In the genomic region with DNA sequence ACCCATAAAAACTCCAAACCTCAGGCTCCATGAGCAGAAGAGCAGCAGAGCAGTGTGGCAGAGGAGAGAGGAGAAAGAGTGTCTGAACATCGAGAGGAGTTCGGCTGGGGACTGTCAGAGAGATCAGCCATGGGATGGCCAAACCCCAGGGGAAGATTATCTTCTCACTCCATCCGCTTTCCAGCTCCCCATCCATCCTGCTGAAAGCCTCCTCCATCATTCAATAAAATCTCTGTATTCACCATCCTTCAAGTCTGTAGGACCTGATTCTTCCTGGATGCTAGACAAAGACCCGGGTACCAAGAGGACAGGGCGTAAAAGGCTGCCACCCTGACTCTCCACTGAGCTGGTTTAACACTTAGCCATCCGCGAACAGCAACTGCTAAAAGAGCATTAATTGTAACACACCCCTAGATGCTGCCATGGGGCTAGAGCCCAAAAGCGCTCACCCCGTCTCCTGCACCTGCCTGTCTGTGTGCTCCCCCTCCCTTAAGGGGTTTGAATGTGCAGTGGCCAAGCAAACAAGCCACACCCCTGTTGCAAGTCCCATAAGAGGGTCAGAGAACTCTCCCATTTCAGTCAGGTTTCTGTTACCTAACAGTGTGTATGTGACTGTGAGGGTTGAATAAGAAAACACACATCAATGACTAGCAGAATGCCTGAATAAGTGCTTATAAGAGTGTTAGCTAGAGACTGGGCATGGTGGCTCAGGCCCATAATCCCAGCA, we compare ENCODE assay signal across 1 cellular context.
TF ChIP-seq lines count a peak whose summit lies in the region.

No MANE protein-coding gene starts in this region.

TF ChIP-seq in HepG2, 621 proteins besides CTCF, POLR2A, EP300 and RAD21 (continued from another document):
- TF ChIP-seq ZNF414 (CRISPR knock-in tag; IDR thresholded peaks at IDR 0.05) = 0 out of 2 replicates have a peak, but pooled peaks have one; percentile 5
- no peak for TF ChIP-seq HOXA7 (CRISPR knock-in tag; IDR thresholded peaks at IDR 0.05)
- TF ChIP-seq ATF3 (CRISPR knock-in tag; IDR thresholded peaks at IDR 0.05) = no peak
- TF ChIP-seq POLR2AphosphoS5 (IDR thresholded peaks at IDR 0.05; ENCODE audit: low read depth, low read length) = peak; percentile 59
- TF ChIP-seq ZNF687 (CRISPR knock-in tag; IDR thresholded peaks at IDR 0.05) = peak; percentile 52
- TF ChIP-seq, protein P1, sequence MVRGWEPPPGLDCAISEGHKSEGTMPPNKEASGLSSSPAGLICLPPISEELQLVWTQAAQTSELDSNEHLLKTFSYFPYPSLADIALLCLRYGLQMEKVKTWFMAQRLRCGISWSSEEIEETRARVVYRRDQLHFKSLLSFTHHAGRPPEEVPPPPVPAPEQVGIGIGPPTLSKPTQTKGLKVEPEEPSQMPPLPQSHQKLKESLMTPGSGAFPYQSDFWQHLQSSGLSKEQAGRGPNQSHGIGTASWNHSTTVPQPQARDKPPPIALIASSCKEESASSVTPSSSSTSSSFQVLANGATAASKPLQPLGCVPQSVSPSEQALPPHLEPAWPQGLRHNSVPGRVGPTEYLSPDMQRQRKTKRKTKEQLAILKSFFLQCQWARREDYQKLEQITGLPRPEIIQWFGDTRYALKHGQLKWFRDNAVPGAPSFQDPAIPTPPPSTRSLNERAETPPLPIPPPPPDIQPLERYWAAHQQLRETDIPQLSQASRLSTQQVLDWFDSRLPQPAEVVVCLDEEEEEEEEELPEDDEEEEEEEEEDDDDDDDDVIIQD (CRISPR knock-in tag; IDR thresholded peaks at IDR 0.05; ENCODE audit: low read depth) = peak; percentile 43; the same call in 1 of the 2 replicates
- no peak for TF ChIP-seq FIP1L1 (IDR thresholded peaks at IDR 0.05; ENCODE audit: borderline replicate concordance, insufficient read depth, low read depth, low read length)
- peak; percentile 21; the same call in 1 of the 2 replicates for TF ChIP-seq CEBPG (CRISPR knock-in tag; IDR thresholded peaks at IDR 0.05)
- TF ChIP-seq ZBTB20 (CRISPR knock-in tag; IDR thresholded peaks at IDR 0.05; ENCODE audit: borderline replicate concordance, low read depth) = 0 out of 2 replicates have a peak, but pooled peaks have one; percentile 41
- TF ChIP-seq ZNF382 (CRISPR knock-in tag; IDR thresholded peaks at IDR 0.05; ENCODE audit: borderline replicate concordance) = no peak
- TF ChIP-seq ZMYM3 (CRISPR knock-in tag; IDR thresholded peaks at IDR 0.05) = peak; percentile 50; the same call in 1 of the 2 replicates
- TF ChIP-seq MAZ (IDR thresholded peaks at IDR 0.05; ENCODE audit: borderline replicate concordance, low read depth, low read length) = no peak
- TF ChIP-seq MAZ (CRISPR knock-in tag; IDR thresholded peaks at IDR 0.05; ENCODE audit: low read depth) = no peak
- TF ChIP-seq MEIS2 (CRISPR knock-in tag; IDR thresholded peaks at IDR 0.05) = no peak; the same call in 1 of the 2 replicates
- TF ChIP-seq SP5 (CRISPR knock-in tag; IDR thresholded peaks at IDR 0.05; ENCODE audit: borderline replicate concordance, low read depth) = no peak
- no peak for TF ChIP-seq ZNF552 (CRISPR knock-in tag; IDR thresholded peaks at IDR 0.05; ENCODE audit: borderline replicate concordance)
- 0 out of 2 replicates have a peak, but pooled peaks have one; percentile 15 for TF ChIP-seq SOX5 (CRISPR knock-in tag; IDR thresholded peaks at IDR 0.05; ENCODE audit: borderline replicate concordance)
- TF ChIP-seq, protein P2, sequence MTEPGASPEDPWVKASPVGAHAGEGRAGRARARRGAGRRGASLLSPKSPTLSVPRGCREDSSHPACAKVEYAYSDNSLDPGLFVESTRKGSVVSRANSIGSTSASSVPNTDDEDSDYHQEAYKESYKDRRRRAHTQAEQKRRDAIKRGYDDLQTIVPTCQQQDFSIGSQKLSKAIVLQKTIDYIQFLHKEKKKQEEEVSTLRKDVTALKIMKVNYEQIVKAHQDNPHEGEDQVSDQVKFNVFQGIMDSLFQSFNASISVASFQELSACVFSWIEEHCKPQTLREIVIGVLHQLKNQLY (CRISPR knock-in tag; IDR thresholded peaks at IDR 0.05) = no peak
- TF ChIP-seq ARNTL (CRISPR knock-in tag; IDR thresholded peaks at IDR 0.05) = no peak
- TF ChIP-seq, protein P3, sequence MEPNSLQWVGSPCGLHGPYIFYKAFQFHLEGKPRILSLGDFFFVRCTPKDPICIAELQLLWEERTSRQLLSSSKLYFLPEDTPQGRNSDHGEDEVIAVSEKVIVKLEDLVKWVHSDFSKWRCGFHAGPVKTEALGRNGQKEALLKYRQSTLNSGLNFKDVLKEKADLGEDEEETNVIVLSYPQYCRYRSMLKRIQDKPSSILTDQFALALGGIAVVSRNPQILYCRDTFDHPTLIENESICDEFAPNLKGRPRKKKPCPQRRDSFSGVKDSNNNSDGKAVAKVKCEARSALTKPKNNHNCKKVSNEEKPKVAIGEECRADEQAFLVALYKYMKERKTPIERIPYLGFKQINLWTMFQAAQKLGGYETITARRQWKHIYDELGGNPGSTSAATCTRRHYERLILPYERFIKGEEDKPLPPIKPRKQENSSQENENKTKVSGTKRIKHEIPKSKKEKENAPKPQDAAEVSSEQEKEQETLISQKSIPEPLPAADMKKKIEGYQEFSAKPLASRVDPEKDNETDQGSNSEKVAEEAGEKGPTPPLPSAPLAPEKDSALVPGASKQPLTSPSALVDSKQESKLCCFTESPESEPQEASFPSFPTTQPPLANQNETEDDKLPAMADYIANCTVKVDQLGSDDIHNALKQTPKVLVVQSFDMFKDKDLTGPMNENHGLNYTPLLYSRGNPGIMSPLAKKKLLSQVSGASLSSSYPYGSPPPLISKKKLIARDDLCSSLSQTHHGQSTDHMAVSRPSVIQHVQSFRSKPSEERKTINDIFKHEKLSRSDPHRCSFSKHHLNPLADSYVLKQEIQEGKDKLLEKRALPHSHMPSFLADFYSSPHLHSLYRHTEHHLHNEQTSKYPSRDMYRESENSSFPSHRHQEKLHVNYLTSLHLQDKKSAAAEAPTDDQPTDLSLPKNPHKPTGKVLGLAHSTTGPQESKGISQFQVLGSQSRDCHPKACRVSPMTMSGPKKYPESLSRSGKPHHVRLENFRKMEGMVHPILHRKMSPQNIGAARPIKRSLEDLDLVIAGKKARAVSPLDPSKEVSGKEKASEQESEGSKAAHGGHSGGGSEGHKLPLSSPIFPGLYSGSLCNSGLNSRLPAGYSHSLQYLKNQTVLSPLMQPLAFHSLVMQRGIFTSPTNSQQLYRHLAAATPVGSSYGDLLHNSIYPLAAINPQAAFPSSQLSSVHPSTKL (CRISPR knock-in tag; IDR thresholded peaks at IDR 0.05) = peak; percentile 63
- peak; percentile 44; the same call in 1 of the 2 replicates for TF ChIP-seq PITX1 (CRISPR knock-in tag; IDR thresholded peaks at IDR 0.05)
- TF ChIP-seq IKZF1 (IDR thresholded peaks at IDR 0.05) = no peak
- no peak for TF ChIP-seq ZNF780A (CRISPR knock-in tag; IDR thresholded peaks at IDR 0.05)
- TF ChIP-seq RARA (CRISPR knock-in tag; IDR thresholded peaks at IDR 0.05) = peak; percentile 64
- TF ChIP-seq MEF2D (CRISPR knock-in tag; IDR thresholded peaks at IDR 0.05) = peak; percentile 79; the same call in 1 of the 2 replicates
TF ChIP-seq in HepG2: peak in this region for 36.
